In the genomic region with DNA sequence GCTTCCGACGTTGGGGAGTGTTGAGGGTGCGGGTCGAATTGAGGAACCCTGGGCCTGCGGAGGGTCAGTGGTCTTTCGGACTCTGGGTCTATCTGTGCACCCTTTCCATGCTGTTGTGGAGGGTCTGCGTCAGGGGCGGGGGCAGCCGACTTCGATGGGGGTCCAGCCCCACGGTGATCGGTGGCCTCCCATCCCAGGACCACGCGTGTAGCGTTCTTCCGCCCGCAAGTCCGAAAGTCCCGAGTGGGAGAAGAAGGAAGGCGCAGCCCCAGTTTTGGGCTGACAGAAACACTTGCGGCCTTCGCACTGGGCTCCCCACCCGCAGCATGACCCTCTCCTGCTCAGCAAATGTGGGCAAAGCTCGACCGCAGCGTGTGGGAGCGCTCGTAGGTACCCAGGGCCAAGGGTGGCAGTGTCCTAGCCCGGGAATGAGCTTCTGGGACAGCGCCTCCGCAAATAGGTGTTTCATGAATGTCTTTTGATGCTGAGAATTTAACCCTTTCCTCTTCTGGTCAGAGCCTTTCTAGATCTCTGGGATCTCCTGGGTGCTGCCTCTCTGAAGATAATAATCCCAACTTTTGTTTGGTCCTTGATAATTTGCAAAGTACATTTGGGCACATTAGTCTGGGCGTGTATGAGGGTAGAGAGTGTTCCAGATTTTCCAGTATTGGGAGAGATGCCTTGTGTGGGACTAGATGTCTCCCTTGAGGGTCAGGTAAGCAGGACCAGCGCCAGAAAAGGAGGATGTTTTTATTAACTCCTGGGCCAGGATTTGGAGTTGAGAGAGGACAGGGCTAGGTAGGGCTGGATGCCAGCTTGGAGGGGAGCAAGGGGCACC, we compare ENCODE assay signal across 12 cellular contexts. TPM values are rescaled to one million over a fixed set of nuclear protein-coding genes. Genes with fewer than 3 reads are reported as not detected.
DNase-seq lines count a peak whose midpoint lies in the region; ATAC-seq and TF ChIP-seq lines count a peak whose summit lies in the region.
"Had no signal": no experiment of that assay in that cellular context is flagged by ENCODE, and none has a peak within 500 bp of the region (broad histone marks: within the 10 kb centered on the region; RNA-seq: fewer than 3 reads in every experiment).

No MANE protein-coding gene starts in this region.

- intact Hi-C loops in esophagus squamous epithelium (cut with DNase I) (no loop called here), vagina (cut with DNase I) (no loop called here)

- WGBS in esophagus squamous epithelium, 2 donors = 10 to 40% methylated on average over 10 to 13 of the region's 33 CpGs

- DNase-seq in T-helper 2 cell treated with Interferon-gamma antibody and Interleukin-4, amounts not matched to agents 5 μg/mL and 100 μg/mL, for 36 hours (ENCODE audit: low spot score) = no peak
- no peak for DNase-seq in T-helper 2 cell
- no peak for DNase-seq in T-cell
- no peak for DNase-seq in esophagus squamous epithelium (lab: John Stamatoyannopoulos, UW)
- no peak for DNase-seq in vagina (ENCODE audit: extremely low spot score in 2 of 2)
- DNase-seq: activated CD4-positive, CD25-positive, alpha-beta regulatory T cell treated with anti-CD3 and anti-CD28 coated beads, Interleukin-2, amount 50 U/mL, for 72 hours; NCI-H1694 had no signal

- H3K4me3 ChIP-seq in esophagus squamous epithelium (peak overlapping the region in 3 of 4 donors; percentile 32 to 65 (median 52)), rectal smooth muscle tissue (ENCODE audit: low read length) (peak overlapping the region; percentile 44), vagina (no peak overlapping the region)

- H3K4me3 Mint-ChIP-seq in T-helper 2 cell treated with Interferon-gamma antibody and Interleukin-4, amounts not matched to agents 5 μg/mL and 100 μg/mL, for 36 hours = peak overlapping the region; percentile 52
- H3K4me3 Mint-ChIP-seq in T-cell = peak overlapping the region; percentile 59 to 89 (median 69)

- no peaks in the 10 kb centered on the region for H3K36me3 Mint-ChIP-seq in T-helper 2 cell treated with Interferon-gamma antibody and Interleukin-4, amounts not matched to agents 5 μg/mL and 100 μg/mL, for 36 hours (ENCODE audit: low read depth)
- H3K36me3 Mint-ChIP-seq in T-cell = no peaks in the 10 kb centered on the region

- H3K4me1 Mint-ChIP-seq in T-helper 2 cell treated with Interferon-gamma antibody and Interleukin-4, amounts not matched to agents 5 μg/mL and 100 μg/mL, for 36 hours (ENCODE audit: low read depth) = peaks cover 25% of the 10 kb centered on the region
- H3K4me1 Mint-ChIP-seq in T-cell = peaks cover 39 to 48% (median 40%) of the 10 kb centered on the region in 3 donors

- no peak overlapping the region for H3K27ac Mint-ChIP-seq in T-helper 2 cell treated with Interferon-gamma antibody and Interleukin-4, amounts not matched to agents 5 μg/mL and 100 μg/mL, for 36 hours
- H3K27ac Mint-ChIP-seq in T-cell = no peak overlapping the region

- POLR2A ChIA-PET in T-cell (lab: Charles Lee) = no interaction called here

- peaks cover 52 to 65% (median 55%) of the 10 kb centered on the region in 3 donors for H3K4me1 ChIP-seq in esophagus squamous epithelium
- H3K4me1 ChIP-seq in rectal smooth muscle tissue (ENCODE audit: control insufficient read depth, insufficient read depth, low read length) = peaks cover 6% of the 10 kb centered on the region
- H3K4me1 ChIP-seq in vagina = peaks cover 62% of the 10 kb centered on the region

- H3K9me3 Mint-ChIP-seq in T-helper 2 cell treated with Interferon-gamma antibody and Interleukin-4, amounts not matched to agents 5 μg/mL and 100 μg/mL, for 36 hours = no peaks in the 10 kb centered on the region
- no peaks in the 10 kb centered on the region for H3K9me3 Mint-ChIP-seq in T-cell

- peaks cover 27 to 100% (median 45%) of the 10 kb centered on the region in 4 donors for H3K27me3 ChIP-seq in esophagus squamous epithelium
- H3K27me3 ChIP-seq in rectal smooth muscle tissue (ENCODE audit: control insufficient read depth, insufficient read depth, low read length) = peaks cover 29% of the 10 kb centered on the region
- H3K27me3 ChIP-seq in vagina = peaks cover 18% of the 10 kb centered on the region

- H3K27ac ChIP-seq in esophagus squamous epithelium (no peak overlapping the region), rectal smooth muscle tissue (ENCODE audit: low read depth, low read length) (no peak overlapping the region), vagina (no peak overlapping the region)
- H3K27ac ChIP-seq: HL-60 had no signal

- H3K9ac ChIP-seq in rectal smooth muscle tissue (ENCODE audit: low read length) = no peak overlapping the region

- TF ChIP-seq POLR2A in esophagus squamous epithelium (IDR thresholded peaks at IDR 0.05) (no peak), vagina (IDR thresholded peaks at IDR 0.05) (no peak)

- CTCF ChIA-PET in T-cell (lab: Charles Lee) = interaction anchor here in 1 of 2 donors (1.1 kb wide), 1 partner anchor 21 kb away, joined by 3 read pairs; no protein-coding TSS in a partner anchor

- H3K9me3 ChIP-seq in esophagus squamous epithelium (no peaks in the 10 kb centered on the region), vagina (no peaks in the 10 kb centered on the region)
- H3K9me3 ChIP-seq: A549 had no signal

- no peaks in the 10 kb centered on the region for H3K36me3 ChIP-seq in esophagus squamous epithelium
- H3K36me3 ChIP-seq in rectal smooth muscle tissue (ENCODE audit: control insufficient read depth, insufficient read depth, low read length) = no peaks in the 10 kb centered on the region
- no peaks in the 10 kb centered on the region for H3K36me3 ChIP-seq in vagina

- TF ChIP-seq CTCF in esophagus squamous epithelium (IDR thresholded peaks at IDR 0.05) = no peak
- TF ChIP-seq CTCF in vagina (IDR thresholded peaks at IDR 0.05) = no peak

- H3K27me3 Mint-ChIP-seq in T-helper 2 cell treated with Interferon-gamma antibody and Interleukin-4, amounts not matched to agents 5 μg/mL and 100 μg/mL, for 36 hours (ENCODE audit: low read depth) = peaks cover 74% of the 10 kb centered on the region
- H3K27me3 Mint-ChIP-seq in T-cell = peaks cover 43 to 61% of the 10 kb centered on the region in 2 donors

- no peak for ATAC-seq in T-cell (replicated peaks in 1 of 4)
- no peak for ATAC-seq in GM19324 (IDR thresholded peaks at IDR 0.05; ENCODE audit: low FRiP score, unreplicated experiment)
- ATAC-seq in HG02885 (IDR thresholded peaks at IDR 0.05; ENCODE audit: poor library complexity, unreplicated experiment) = no peak
- ATAC-seq: A549 had no signal

RNA-seq across cellular contexts. Expression of a gene that starts 2.3 kb away (rescaled TPM):
- total RNA-seq in T-cell = under 1 TPM in 3 of 5 donors, not detected in 2; 0.12 to 0.25 (median 0.13) TPM
- total RNA-seq in esophagus squamous epithelium = 1 to 10 TPM in 3 of 4 donors, under 1 TPM in 1; 0.68 to 4.6 (median 1.3) TPM
- 20.9 TPM for total RNA-seq in vagina

RNA-seq across cellular contexts. Expression of a gene that starts 26.4 kb away (rescaled TPM):
- total RNA-seq in T-cell (1 to 10 TPM in 4 of 5 donors, under 1 TPM in 1; 0.44 to 7.5 (median 7.2) TPM), esophagus squamous epithelium (10 to 100 TPM in 1 of 4 donors, 1 to 10 TPM in 2, under 1 TPM in 1; 0.76 to 16.1 (median 6.4) TPM), vagina (25.3 TPM)

RNA-seq across cellular contexts. Expression of a gene that starts 32.6 kb away (rescaled TPM):
- 10 to 100 TPM; 16.2 to 23.4 (median 21.3) TPM for total RNA-seq in T-cell
- total RNA-seq in esophagus squamous epithelium = 10 to 100 TPM; 17.4 to 25.9 (median 20.7) TPM
- 21.4 TPM for total RNA-seq in vagina

RNA-seq across cellular contexts. Expression of a gene that starts 52.8 kb away (rescaled TPM):
- not detected for total RNA-seq in T-cell
- total RNA-seq in esophagus squamous epithelium = 100 to 1,000 TPM in 3 of 4 donors, 10 to 100 TPM in 1; 94.0 to 146 (median 123) TPM
- total RNA-seq in vagina = 32.9 TPM

Comparison
In these comparisons a context has a peak if more than half of its experiments do, and no peak if none do; other contexts are left out.
1. H3K4me3 ChIP-seq: peak in esophagus squamous epithelium (3 of 4) and rectal smooth muscle tissue (single experiment); none in vagina (0 of 2).